Comparison of ENCODE assay signal across 20 cellular contexts in the genomic region with DNA sequence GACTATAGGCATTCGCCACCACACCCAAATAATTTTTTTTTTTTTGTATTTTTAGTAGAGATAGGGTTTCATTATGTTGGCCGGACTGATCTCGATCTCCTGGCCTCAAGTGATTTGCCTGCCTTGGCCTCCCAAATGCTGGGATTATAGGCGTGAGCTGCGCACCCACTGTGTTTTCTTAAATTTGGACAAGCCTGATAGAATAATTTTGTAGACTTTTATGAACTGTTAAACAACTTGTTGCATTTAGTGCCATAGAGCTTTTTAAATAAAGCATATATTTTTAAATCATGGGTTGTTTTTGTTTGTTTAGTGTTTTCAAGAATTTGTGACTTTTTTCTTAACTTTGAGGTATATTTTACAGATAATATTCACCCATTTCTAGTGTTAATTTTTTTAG. TPM values are rescaled to one million over a fixed set of nuclear protein-coding genes. Genes with fewer than 3 reads are reported as not detected.
DNase-seq lines count a peak whose midpoint lies in the region; ATAC-seq and TF ChIP-seq lines count a peak whose summit lies in the region.
"Had no signal": no experiment of that assay in that cellular context is flagged by ENCODE, and none has a peak within 500 bp of the region (broad histone marks: within the 10 kb centered on the region; RNA-seq: fewer than 3 reads in every experiment).

No MANE protein-coding gene starts in this region.

- no peak overlapping the region for H2BK15ac ChIP-seq in IMR-90 (ENCODE audit: low read depth, low read length)

- H4K20me1 ChIP-seq in SK-N-SH (ENCODE audit: insufficient read depth) (peaks cover 31% of the 10 kb centered on the region), IMR-90 (ENCODE audit: insufficient read depth, low read length) (peaks cover 8% of the 10 kb centered on the region), neural progenitor cell (ENCODE audit: low read depth) (peaks cover 67% of the 10 kb centered on the region)

- H3K4me2 ChIP-seq in SK-N-SH (peak overlapping the region; percentile 44; the same call in 1 of the 2 replicates), IMR-90 (ENCODE audit: low read depth, low read length) (0 out of 2 replicates have a peak overlapping the region, but pooled peaks have one; percentile 21), neural progenitor cell (peak overlapping the region; percentile 27)

- no peaks in the 10 kb centered on the region for H3K9me2 ChIP-seq in SK-N-SH

- H2AFZ ChIP-seq in SK-N-SH (ENCODE audit: low read depth): no peak overlapping the region
- H2AFZ ChIP-seq in IMR-90 (replicated peaks; ENCODE audit: low read length, poor library complexity): no peak overlapping the region
- no peak overlapping the region for H2AFZ ChIP-seq in neural progenitor cell (replicated peaks)
- H2AFZ ChIP-seq: parathyroid adenoma had no signal

- peaks cover 3% of the 10 kb centered on the region; the same call in 1 of the 2 replicates for H3K9me1 ChIP-seq in IMR-90 (ENCODE audit: insufficient read depth, low read length)

- no peak overlapping the region for H4K8ac ChIP-seq in IMR-90 (ENCODE audit: low read depth in 2 of 2, low read length in 2 of 2)

- ATAC-seq in SK-N-SH treated with all-trans-retinoic acid at 6 μM for 48 hours (no peak), IMR-90 (ENCODE audit: low read depth) (no peak), GM18867 (IDR thresholded peaks at IDR 0.05; ENCODE audit: unreplicated experiment) (no peak)
- ATAC-seq: heart right ventricle had no signal

- intact Hi-C loops in IMR-90 (cut with micrococcal nuclease): no loop called here

- H3K4ac ChIP-seq in IMR-90 (ENCODE audit: low read depth, low read length): no peak overlapping the region

- H3F3A ChIP-seq in SK-N-SH (replicated peaks; ENCODE audit: insufficient read depth) (no peaks in the 10 kb centered on the region), neural progenitor cell (ENCODE audit: low read depth) (peaks cover 9% of the 10 kb centered on the region)

- no peak overlapping the region for H4K5ac ChIP-seq in IMR-90 (ENCODE audit: low read depth, low read length)

- H3K4me3 Mint-ChIP-seq in activated naive CD8-positive, alpha-beta T cell treated with anti-CD3 and anti-CD28 coated beads for 36 hours: peak overlapping the region; percentile 16
- H3K4me3 Mint-ChIP-seq in neural progenitor cell: no peak overlapping the region
- no peak overlapping the region for H3K4me3 Mint-ChIP-seq in T-helper 2 cell treated with Interferon-gamma antibody and Interleukin-4, amounts not matched to agents 5 μg/mL and 100 μg/mL, for 36 hours
- H3K4me3 Mint-ChIP-seq: activated B cell treated with CpG ODN at 0.5 μM for 24 hours, mesothelial cell of epicardium had no signal

- H3K36me3 Mint-ChIP-seq in activated naive CD8-positive, alpha-beta T cell treated with anti-CD3 and anti-CD28 coated beads for 36 hours: peaks cover 31% of the 10 kb centered on the region
- H3K36me3 Mint-ChIP-seq in neural progenitor cell: peaks cover 25% of the 10 kb centered on the region
- peaks cover 41% of the 10 kb centered on the region for H3K36me3 Mint-ChIP-seq in T-helper 2 cell treated with Interferon-gamma antibody and Interleukin-4, amounts not matched to agents 5 μg/mL and 100 μg/mL, for 36 hours (ENCODE audit: low read depth)

- H3K14ac ChIP-seq in IMR-90 (replicated peaks; ENCODE audit: low read depth, low read length): no peak overlapping the region

- H3K27ac Mint-ChIP-seq in activated naive CD8-positive, alpha-beta T cell treated with anti-CD3 and anti-CD28 coated beads for 36 hours: no peak overlapping the region
- no peak overlapping the region for H3K27ac Mint-ChIP-seq in neural progenitor cell
- no peak overlapping the region for H3K27ac Mint-ChIP-seq in T-helper 2 cell treated with Interferon-gamma antibody and Interleukin-4, amounts not matched to agents 5 μg/mL and 100 μg/mL, for 36 hours
- H3K27ac Mint-ChIP-seq: activated B cell treated with CpG ODN at 0.5 μM for 24 hours; mesothelial cell of epicardium; T-helper 1 cell treated with Interleukin-12 subunit alpha and Interleukin-12 subunit beta and Interleukin-4 antibody, amounts not matched to agents 30 μg/mL and 1 μg/mL, for 36 hours had no signal

- no TSS peak for BruUV-seq in IMR-90 (replicated peaks; lab: Mats Ljungman, UMichigan)

- no peak for TF ChIP-seq POLR2A in IMR-90 (IDR thresholded peaks at IDR 0.05; ENCODE audit: low read depth, low read length)

- TF ChIP-seq RAD21 in SK-N-SH (IDR thresholded peaks at IDR 0.05; ENCODE audit: low read length) (no peak), IMR-90 (IDR thresholded peaks at IDR 0.05; ENCODE audit: low read length) (no peak)

- CTCF ChIA-PET in SK-N-SH (lab: Yijun Ruan, JAX) (interaction anchor here (0.6 to 1.3 kb wide), 4 partner anchors 10 to 1348 kb away, joined by 3 to 5 read pairs (median 3); a partner anchor contains a TSS), IMR-90 (lab: Yijun Ruan, JAX) (no interaction called here)

- 91% methylated on average over 5 of the region's 5 CpGs for WGBS in SK-N-SH (ENCODE audit: low lambda C conversion rate)
- whole genome bisulfite sequencing in IMR-90 (ENCODE audit: extremely low coverage in 2 of 2, insufficient read length in 1 of 2), 2 experiments: no CpG with 5 or more reads among the region's 5 CpGs

- POLR2A ChIA-PET in SK-N-SH (lab: Yijun Ruan, JAX) (interaction anchor here (0.6 kb wide), 1 partner anchor 646 kb away, joined by 3 read pairs; no protein-coding TSS in a partner anchor), IMR-90 (lab: Charles Lee; ENCODE audit: unreplicated experiment) (no interaction called here)

- no peak overlapping the region for H2AK5ac ChIP-seq in IMR-90 (ENCODE audit: low read depth, low read length)

- no peak overlapping the region for H3K56ac ChIP-seq in IMR-90 (ENCODE audit: extremely low read depth, insufficient read depth, low read length)

- no peak overlapping the region for H2BK20ac ChIP-seq in IMR-90 (ENCODE audit: low read depth, low read length)

- DNase-seq in SK-N-SH (no peak), IMR-90 (no peak), neural progenitor cell (ENCODE audit: low spot score) (no peak), iPS-NIHi7 (ENCODE audit: extremely low spot score) (no peak)
- no peak for DNase-seq in activated naive CD8-positive, alpha-beta T cell treated with anti-CD3 and anti-CD28 coated beads for 36 hours
- DNase-seq in T-helper 2 cell treated with Interferon-gamma antibody and Interleukin-4, amounts not matched to agents 5 μg/mL and 100 μg/mL, for 36 hours (ENCODE audit: low spot score): no peak
- DNase-seq: activated B cell treated with CpG ODN at 0.5 μM for 24 hours; activated naive CD4-positive, alpha-beta T cell treated with anti-CD3 and anti-CD28 coated beads, Interleukin-2, amount 50 U/mL, for 16 hours; C1 segment of cervical spinal cord; dorsolateral prefrontal cortex; esophagus squamous epithelium; heart right ventricle; trophoblast cell had no signal

- no peak overlapping the region for H3K18ac ChIP-seq in IMR-90 (ENCODE audit: low read depth, low read length)

- H3K36me3 ChIP-seq in SK-N-SH (replicated peaks in 1 of 2; ENCODE audit: control insufficient read depth in 1 of 2, insufficient read depth in 2 of 2, low read length in 1 of 2) (peaks cover 23 to 65% of the 10 kb centered on the region in 2 experiments), IMR-90 (ENCODE audit: control insufficient read depth, insufficient read depth, low read length) (peaks cover 28% of the 10 kb centered on the region), neural progenitor cell (peaks cover 21% of the 10 kb centered on the region)

- H3K27me3 ChIP-seq in SK-N-SH (ENCODE audit: insufficient read depth): no peaks in the 10 kb centered on the region
- no peaks in the 10 kb centered on the region for H3K27me3 ChIP-seq in IMR-90 (ENCODE audit: control insufficient read depth, insufficient read depth, low read length)
- H3K27me3 ChIP-seq in neural progenitor cell: no peaks in the 10 kb centered on the region
- H3K27me3 ChIP-seq: dorsolateral prefrontal cortex, esophagus squamous epithelium, heart right ventricle had no signal

- no peak overlapping the region for H2BK5ac ChIP-seq in IMR-90 (ENCODE audit: low read depth, low read length, poor library complexity, severe bottlenecking)

- no peak overlapping the region for H3K4me3 ChIP-seq in SK-N-SH (ENCODE audit: low read depth in 2 of 2, low read length in 1 of 2)
- no peak overlapping the region for H3K4me3 ChIP-seq in IMR-90 (ENCODE audit: insufficient read depth, low read depth, low read length)
- no peak overlapping the region for H3K4me3 ChIP-seq in neural progenitor cell
- H3K4me3 ChIP-seq: esophagus squamous epithelium had no signal

- peaks cover 15 to 24% of the 10 kb centered on the region in 2 experiments for H3K79me1 ChIP-seq in IMR-90 (ENCODE audit: low read depth in 1 of 2, low read length in 2 of 2)

- H3K4me1 Mint-ChIP-seq in activated naive CD8-positive, alpha-beta T cell treated with anti-CD3 and anti-CD28 coated beads for 36 hours: peaks cover 44% of the 10 kb centered on the region
- H3K4me1 Mint-ChIP-seq in neural progenitor cell: peaks cover 11% of the 10 kb centered on the region
- peaks cover 12% of the 10 kb centered on the region for H3K4me1 Mint-ChIP-seq in T-helper 2 cell treated with Interferon-gamma antibody and Interleukin-4, amounts not matched to agents 5 μg/mL and 100 μg/mL, for 36 hours (ENCODE audit: low read depth)

- H3K9me3 Mint-ChIP-seq in activated naive CD8-positive, alpha-beta T cell treated with anti-CD3 and anti-CD28 coated beads for 36 hours: no peaks in the 10 kb centered on the region
- no peaks in the 10 kb centered on the region for H3K9me3 Mint-ChIP-seq in neural progenitor cell
- H3K9me3 Mint-ChIP-seq in T-helper 2 cell treated with Interferon-gamma antibody and Interleukin-4, amounts not matched to agents 5 μg/mL and 100 μg/mL, for 36 hours: no peaks in the 10 kb centered on the region
- H3K9me3 Mint-ChIP-seq: activated B cell treated with CpG ODN at 0.5 μM for 24 hours; mesothelial cell of epicardium; T-helper 1 cell treated with Interleukin-12 subunit alpha and Interleukin-12 subunit beta and Interleukin-4 antibody, amounts not matched to agents 30 μg/mL and 1 μg/mL, for 36 hours had no signal

- no peaks in the 10 kb centered on the region for H3K27me3 Mint-ChIP-seq in activated naive CD8-positive, alpha-beta T cell treated with anti-CD3 and anti-CD28 coated beads for 36 hours
- no peaks in the 10 kb centered on the region for H3K27me3 Mint-ChIP-seq in neural progenitor cell (ENCODE audit: insufficient read depth, low read depth)
- no peaks in the 10 kb centered on the region for H3K27me3 Mint-ChIP-seq in T-helper 2 cell treated with Interferon-gamma antibody and Interleukin-4, amounts not matched to agents 5 μg/mL and 100 μg/mL, for 36 hours (ENCODE audit: low read depth)
- H3K27me3 Mint-ChIP-seq: activated B cell treated with CpG ODN at 0.5 μM for 24 hours had no signal

- no peak overlapping the region for H3K23ac ChIP-seq in IMR-90 (ENCODE audit: low read depth, low read length)

- H3K4me1 ChIP-seq in SK-N-SH (ENCODE audit: control insufficient read depth in 1 of 2, insufficient read depth in 2 of 2, low read depth in 1 of 2, low read length in 1 of 2) (peaks cover 4 to 8% of the 10 kb centered on the region in 2 experiments; a peak in 2 of 4 replicates), IMR-90 (ENCODE audit: control insufficient read depth, insufficient read depth, low read length) (peaks cover under 1% of the 10 kb centered on the region), neural progenitor cell (peaks cover 4% of the 10 kb centered on the region)

- in situ Hi-C loops in IMR-90 (cut with MboI; ENCODE audit: low sequenced_read_pairs): no loop called here

- H3K79me2 ChIP-seq in SK-N-SH (ENCODE audit: insufficient read depth): peaks cover 98% of the 10 kb centered on the region
- peaks cover 98% of the 10 kb centered on the region for H3K79me2 ChIP-seq in neural progenitor cell (ENCODE audit: low read depth)

- H3K27ac ChIP-seq in SK-N-SH (ENCODE audit: low read depth in 2 of 2, low read length in 1 of 2) (no peak overlapping the region), IMR-90 (ENCODE audit: insufficient read depth, low read length) (no peak overlapping the region), neural progenitor cell (no peak overlapping the region)
- H3K27ac ChIP-seq: 22Rv1, dorsolateral prefrontal cortex, esophagus squamous epithelium, heart right ventricle, parathyroid adenoma, RWPE1 had no signal

- H4K91ac ChIP-seq in IMR-90 (ENCODE audit: insufficient read depth, low read depth, low read length): no peak overlapping the region

- TF ChIP-seq CTCF in SK-N-SH (IDR thresholded peaks at IDR 0.05) (no peak), IMR-90 (conservative IDR thresholded peaks at IDR 0.05; ENCODE audit: low read depth, low read length) (no peak), neural progenitor cell (IDR thresholded peaks at IDR 0.05) (no peak)

- H3K9ac ChIP-seq in SK-N-SH (0 out of 2 replicates have a peak overlapping the region, but pooled peaks have one; percentile 18), IMR-90 (ENCODE audit: low read depth, low read length) (no peak overlapping the region), neural progenitor cell (no peak overlapping the region)
- H3K9ac ChIP-seq: parathyroid adenoma had no signal

- dilution Hi-C loops in IMR-90 (cut with HindIII; ENCODE audit: low sequenced_read_pairs, unreplicated experiment): no loop called here

- no peaks in the 10 kb centered on the region for H3K9me3 ChIP-seq in SK-N-SH
- no peaks in the 10 kb centered on the region for H3K9me3 ChIP-seq in IMR-90 (ENCODE audit: control insufficient read depth, insufficient read depth, low read length)
- H3K9me3 ChIP-seq in neural progenitor cell (ENCODE audit: low read depth): no peaks in the 10 kb centered on the region
- H3K9me3 ChIP-seq: esophagus squamous epithelium, heart right ventricle had no signal

- H2AK9ac ChIP-seq in IMR-90 (replicated peaks; ENCODE audit: low read depth, low read length, poor library complexity): no peak overlapping the region

- H2BK120ac ChIP-seq in IMR-90 (ENCODE audit: low read depth, low read length): no peak overlapping the region

- no peak for TF ChIP-seq EP300 in SK-N-SH (IDR thresholded peaks at IDR 0.05; ENCODE audit: borderline replicate concordance in 1 of 2, low read depth in 1 of 2, low read length in 1 of 2)

RNA-seq across cellular contexts. Expression of a gene that starts 4.8 kb away (rescaled TPM):
- polyA plus RNA-seq in SK-N-SH (2012; rRNA removed) (25.1 and 27.4 TPM in 2 replicates), IMR-90 (2012; rRNA removed) (25.7 and 32.5 TPM in 2 replicates)
- polyA plus RNA-seq in SK-N-SH (2012; cell fraction: cytosol; rRNA removed): 35.8 and 43.2 TPM in 2 replicates
- 7.1 and 10.2 TPM in 2 replicates for polyA plus RNA-seq in SK-N-SH (2012; cell fraction: nucleus; rRNA removed)
- total RNA-seq in IMR-90 (2012; rRNA removed) (46.4 and 104 TPM in 2 replicates), neural progenitor cell (ENCODE audit: low replicate concordance) (54.5 and 86.8 TPM in 2 replicates)
- 7.7 and 10.6 TPM in 2 replicates for polyA plus RNA-seq in IMR-90 (2012; cell fraction: cytosol; rRNA removed)
- polyA plus RNA-seq in IMR-90 (2012; cell fraction: nucleus; rRNA removed; ENCODE audit: low replicate concordance): 1.8 and 4.3 TPM in 2 replicates
- total RNA-seq in activated naive CD8-positive, alpha-beta T cell treated with anti-CD3 and anti-CD28 coated beads for 36 hours: 10 to 100 TPM; 62.3 to 69.6 TPM

RNA-seq across cellular contexts. Expression of a gene that starts 10.5 kb away (rescaled TPM):
- polyA plus RNA-seq in SK-N-SH (2012; rRNA removed) (44.5 and 55.6 TPM in 2 replicates), IMR-90 (2012; rRNA removed) (54.9 and 62.2 TPM in 2 replicates)
- 54.4 and 58.8 TPM in 2 replicates for polyA plus RNA-seq in SK-N-SH (2012; cell fraction: cytosol; rRNA removed)
- polyA plus RNA-seq in SK-N-SH (2012; cell fraction: nucleus; rRNA removed): 14.5 and 34.8 TPM in 2 replicates
- total RNA-seq in IMR-90 (2012; rRNA removed) (40.9 and 43.9 TPM in 2 replicates), neural progenitor cell (ENCODE audit: low replicate concordance) (112 and 128 TPM in 2 replicates)
- 20.6 and 38.1 TPM in 2 replicates for polyA plus RNA-seq in IMR-90 (2012; cell fraction: cytosol; rRNA removed)
- polyA plus RNA-seq in IMR-90 (2012; cell fraction: nucleus; rRNA removed; ENCODE audit: low replicate concordance): 5.9 and 36.0 TPM in 2 replicates
- 10 to 100 TPM; 15.4 to 16.9 TPM for total RNA-seq in activated naive CD8-positive, alpha-beta T cell treated with anti-CD3 and anti-CD28 coated beads for 36 hours
